8 cellular contexts compared by ENCODE assay signal in the genomic region with DNA sequence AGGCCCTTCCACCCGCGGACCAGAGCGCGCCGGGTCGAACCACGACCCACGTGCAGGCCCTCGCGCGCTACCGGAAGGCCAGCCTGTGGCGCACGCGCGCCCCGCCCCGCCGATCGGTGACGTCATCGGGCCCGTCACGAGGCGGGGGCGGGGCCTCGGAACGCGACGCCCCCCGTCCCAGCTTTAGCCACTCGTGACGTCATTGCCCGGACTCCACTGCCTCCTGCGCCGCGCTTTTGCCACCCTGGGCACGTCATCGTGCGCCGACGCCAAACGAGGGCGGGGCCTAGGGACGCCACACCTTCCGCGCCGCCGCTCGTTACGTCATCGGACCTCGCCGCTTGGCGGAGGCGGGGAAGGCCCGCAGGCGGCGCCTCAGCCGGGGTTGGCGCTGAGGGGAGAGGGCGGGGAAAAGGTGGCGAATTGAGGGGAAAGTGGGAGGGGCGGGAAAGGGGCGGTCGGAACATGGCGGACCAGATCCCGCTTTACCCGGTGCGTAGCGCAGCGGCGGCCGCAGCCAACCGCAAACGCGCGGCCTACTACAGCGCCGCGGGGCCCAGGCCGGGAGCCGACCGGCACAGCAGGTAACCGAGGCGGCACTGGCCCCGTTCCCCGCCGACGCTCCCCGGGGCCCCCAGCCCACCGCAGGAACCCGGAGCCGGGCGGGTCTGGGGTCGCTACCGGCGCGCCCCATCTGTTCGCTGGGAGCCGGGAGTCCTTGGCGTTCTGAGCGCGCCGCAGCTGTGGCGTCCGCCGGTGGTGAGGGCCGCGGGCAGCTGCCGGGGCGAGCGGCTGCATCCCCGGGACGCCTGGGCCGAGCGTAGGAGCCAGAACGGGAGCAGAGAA. TPM values are rescaled to one million over a fixed set of nuclear protein-coding genes. Genes with fewer than 3 reads are reported as not detected.
A peak's percentile ranks its signal among the peaks of the same experiment; 100 is the strongest.
DNase-seq lines count a peak whose midpoint lies in the region; FAIRE-seq and TF ChIP-seq lines count a peak whose summit lies in the region.

A gene with protein sequence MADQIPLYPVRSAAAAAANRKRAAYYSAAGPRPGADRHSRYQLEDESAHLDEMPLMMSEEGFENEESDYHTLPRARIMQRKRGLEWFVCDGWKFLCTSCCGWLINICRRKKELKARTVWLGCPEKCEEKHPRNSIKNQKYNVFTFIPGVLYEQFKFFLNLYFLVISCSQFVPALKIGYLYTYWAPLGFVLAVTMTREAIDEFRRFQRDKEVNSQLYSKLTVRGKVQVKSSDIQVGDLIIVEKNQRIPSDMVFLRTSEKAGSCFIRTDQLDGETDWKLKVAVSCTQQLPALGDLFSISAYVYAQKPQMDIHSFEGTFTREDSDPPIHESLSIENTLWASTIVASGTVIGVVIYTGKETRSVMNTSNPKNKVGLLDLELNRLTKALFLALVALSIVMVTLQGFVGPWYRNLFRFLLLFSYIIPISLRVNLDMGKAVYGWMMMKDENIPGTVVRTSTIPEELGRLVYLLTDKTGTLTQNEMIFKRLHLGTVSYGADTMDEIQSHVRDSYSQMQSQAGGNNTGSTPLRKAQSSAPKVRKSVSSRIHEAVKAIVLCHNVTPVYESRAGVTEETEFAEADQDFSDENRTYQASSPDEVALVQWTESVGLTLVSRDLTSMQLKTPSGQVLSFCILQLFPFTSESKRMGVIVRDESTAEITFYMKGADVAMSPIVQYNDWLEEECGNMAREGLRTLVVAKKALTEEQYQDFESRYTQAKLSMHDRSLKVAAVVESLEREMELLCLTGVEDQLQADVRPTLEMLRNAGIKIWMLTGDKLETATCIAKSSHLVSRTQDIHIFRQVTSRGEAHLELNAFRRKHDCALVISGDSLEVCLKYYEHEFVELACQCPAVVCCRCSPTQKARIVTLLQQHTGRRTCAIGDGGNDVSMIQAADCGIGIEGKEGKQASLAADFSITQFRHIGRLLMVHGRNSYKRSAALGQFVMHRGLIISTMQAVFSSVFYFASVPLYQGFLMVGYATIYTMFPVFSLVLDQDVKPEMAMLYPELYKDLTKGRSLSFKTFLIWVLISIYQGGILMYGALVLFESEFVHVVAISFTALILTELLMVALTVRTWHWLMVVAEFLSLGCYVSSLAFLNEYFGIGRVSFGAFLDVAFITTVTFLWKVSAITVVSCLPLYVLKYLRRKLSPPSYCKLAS (plus strand): TSS at position 449 of the 846 bp plus-strand sequence. CDS start 17 bp downstream, at position 466.

- no peaks in the 10 kb centered on the region for H4K20me1 ChIP-seq in MM.1S (ENCODE audit: insufficient read depth, low read length)

- no peaks in the 10 kb centered on the region for H3K27me3 ChIP-seq in HAP-1 (ENCODE audit: low read depth)
- no peaks in the 10 kb centered on the region for H3K27me3 ChIP-seq in MM.1S (replicated peaks; ENCODE audit: insufficient read depth, low read length)
- peaks cover 28% of the 10 kb centered on the region for H3K27me3 ChIP-seq in neutrophil

- H3K4me2 ChIP-seq in MM.1S (ENCODE audit: low read depth, low read length) = peak within 1 kb of the TSS; percentile 93

- H3K9me3 ChIP-seq in HAP-1 = no peaks in the 10 kb centered on the region
- H3K9me3 ChIP-seq in MM.1S (replicated peaks; ENCODE audit: insufficient read depth, low read length) = no peaks in the 10 kb centered on the region
- H3K9me3 ChIP-seq in neutrophil = no peaks in the 10 kb centered on the region

- H3K9ac ChIP-seq in MM.1S (ENCODE audit: low read length) = peak within 1 kb of the TSS; percentile 94

- H3F3A ChIP-seq in MM.1S (ENCODE audit: insufficient read depth, low read length) = peaks cover 11% of the 10 kb centered on the region

- FAIRE-seq in frontal cortex (lab: Jason Lieb, UNC) = no peak

- H2AFZ ChIP-seq in MM.1S (ENCODE audit: low read length) = peak within 1 kb of the TSS; percentile 83

- H3K4me3 ChIP-seq in HAP-1 (peak within 1 kb of the TSS; percentile 65), MM.1S (ENCODE audit: low read length) (peak within 1 kb of the TSS; percentile 81), neutrophil (ENCODE audit: low read depth in 1 of 2, low read length in 1 of 2) (peak within 1 kb of the TSS; percentile 72 to 82)

- no peaks in the 10 kb centered on the region for H3K9me2 ChIP-seq in MM.1S (replicated peaks; ENCODE audit: insufficient read depth, low read length)

- TF ChIP-seq CTCF in MM.1S (IDR thresholded peaks at IDR 0.05; ENCODE audit: low read length) = no peak
- TF ChIP-seq CTCF in neutrophil (IDR thresholded peaks at IDR 0.05) = peak; percentile 53

- peak within 1 kb of the TSS; percentile 83 for H3K27ac ChIP-seq in MM.1S (ENCODE audit: low read length)
- H3K27ac ChIP-seq in neutrophil = peak within 1 kb of the TSS; percentile 82
- H3K27ac ChIP-seq in substantia nigra (ENCODE audit: low read depth, low read length, poor library complexity, severe bottlenecking) = peak within 1 kb of the TSS; percentile 83

- H3K79me2 ChIP-seq in MM.1S (ENCODE audit: low read length) = peaks cover 38% of the 10 kb centered on the region

- H3K36me3 ChIP-seq in HAP-1 (replicated peaks) = no peaks in the 10 kb centered on the region; the same call in 1 of the 2 replicates
- H3K36me3 ChIP-seq in MM.1S (replicated peaks; ENCODE audit: insufficient read depth, low read length) = no peaks in the 10 kb centered on the region
- H3K36me3 ChIP-seq in neutrophil = no peaks in the 10 kb centered on the region

- H3K4me1 ChIP-seq in HAP-1 (peaks cover 3% of the 10 kb centered on the region; the same call in 1 of the 2 replicates), MM.1S (ENCODE audit: low read length) (0 out of 2 replicates have a peak, but pooled peaks cover 6% of the 10 kb centered on the region), neutrophil (ENCODE audit: control insufficient read depth in 1 of 2, insufficient read depth in 1 of 2, low read depth in 1 of 2, low read length in 1 of 2) (peaks cover 27 to 28% of the 10 kb centered on the region in 2 experiments)

- in situ Hi-C loops in HAP-1 (cut with MboI; ENCODE audit: low sequenced_read_pairs) = no loop called here
- in situ Hi-C loops in SK-MEL-5 (cut with HindIII; ENCODE audit: low pct_unique_long_range_greater_than_20kb, low sequenced_read_pairs) = no loop called here

- DNase-seq in GDM1 (lab: John Stamatoyannopoulos, UW) (peak; percentile 97), HAP-1 (ENCODE audit: low spot score in 2 of 2) (peak; percentile 78 to 96), MM.1S (peak; percentile 93), SK-MEL-5 (ENCODE audit: low read depth, low spot score) (peak; percentile 94), frontal cortex (ENCODE audit: low spot score in 2 of 2) (peak; percentile 99 to 100), substantia nigra (lab: John Stamatoyannopoulos, UW) (peak; percentile 70 to 99 (median 97))
- peak; percentile 99 for DNase-seq in activated naive CD4-positive, alpha-beta T cell treated with Interleukin-2 at 50 U/mL for 16 hours

RNA-seq across cellular contexts. Expression of the gene that starts here (rescaled TPM):
- total RNA-seq in SK-MEL-5 (2014; rRNA removed; shearing (Covaris generic)) = 6.7 and 6.8 TPM in 2 replicates
- 6.3 and 9.8 TPM in 2 replicates for polyA plus RNA-seq in SK-MEL-5 (2015; cell fraction: cytosol; rRNA removed)
- polyA plus RNA-seq in SK-MEL-5 (2015; cell fraction: nucleus; rRNA removed) = 14.5 and 21.3 TPM in 2 replicates
- 51.4 TPM for total RNA-seq in frontal cortex

Comparison
In these comparisons a context has a peak if more than half of its experiments do, and no peak if none do; other contexts are left out.
1. Peak in every context shown above with its lines: DNase-seq, H3K4me3 ChIP-seq and H3K27ac ChIP-seq.